Comparison of ENCODE assay signal across 1 cellular context in the genomic region with DNA sequence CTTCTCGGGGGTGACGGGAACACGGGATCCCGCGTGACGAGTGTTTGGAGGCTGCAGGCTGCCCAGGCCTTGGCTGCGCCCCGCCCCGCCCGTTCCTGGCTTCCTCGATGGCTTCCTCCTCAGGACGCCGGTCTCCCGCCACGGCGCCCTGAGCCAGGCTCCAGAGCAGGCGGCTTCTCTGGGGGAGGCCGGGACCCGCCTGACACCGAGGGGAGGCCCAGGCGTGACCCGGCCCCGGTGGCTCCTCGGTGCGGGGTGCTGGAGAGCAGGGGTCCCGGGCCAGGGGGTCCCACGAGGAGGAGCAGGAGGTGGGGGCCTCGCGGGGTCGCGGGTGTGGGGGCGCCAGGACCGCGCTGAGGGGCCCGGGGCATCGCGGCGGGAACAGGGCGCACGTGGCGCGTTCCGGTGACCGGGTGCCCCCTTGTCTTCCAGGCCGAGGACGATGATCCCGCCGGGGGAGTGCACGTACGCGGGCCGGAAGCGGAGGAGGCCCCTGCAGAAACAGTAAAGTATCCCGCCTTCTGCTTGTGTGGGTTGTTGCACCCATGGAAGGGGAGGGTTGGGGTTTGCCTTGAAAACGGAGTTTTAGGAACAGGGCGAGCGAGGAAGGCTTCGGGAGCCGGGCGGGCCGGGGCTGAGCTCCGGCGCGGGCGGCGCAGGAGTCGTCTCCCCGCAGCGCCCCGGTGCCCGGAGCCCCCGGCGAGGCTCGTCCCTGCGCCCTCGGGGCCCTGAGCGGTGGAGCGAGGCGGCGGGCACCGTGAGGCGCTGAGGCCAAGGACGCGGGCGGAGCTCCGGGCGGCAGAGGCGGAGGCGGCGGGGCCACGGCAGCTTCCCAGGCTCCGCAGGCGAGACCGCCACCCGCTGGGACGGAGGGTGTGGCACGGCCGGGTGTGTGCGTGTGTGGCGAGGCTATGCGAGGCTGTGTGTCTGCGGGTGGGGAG.
TF ChIP-seq lines count a peak whose summit lies in the region.

No MANE protein-coding gene starts in this region.

TF ChIP-seq in K562, 482 proteins besides CTCF, POLR2A, EP300 and RAD21 (continued from another document):
- TF ChIP-seq YY1 (IDR thresholded peaks at IDR 0.05; ENCODE audit: borderline replicate concordance in 1 of 3, control insufficient read depth in 1 of 3, extremely low read depth in 1 of 3, insufficient read depth in 3 of 3, insufficient read length in 1 of 3, insufficient replicate concordance in 2 of 3, low read depth in 1 of 3, low read length in 2 of 3) (no peak), MAFG (tag; conservative IDR thresholded peaks at IDR 0.05) (no peak), FOXA3 (CRISPR knock-in tag; conservative IDR thresholded peaks at IDR 0.05 in 1 of 2, IDR thresholded peaks at IDR 0.05 in 1 of 2) (no peak), NFE2 (IDR thresholded peaks at IDR 0.05; ENCODE audit: low read depth) (no peak), ARNT (IDR thresholded peaks at IDR 0.05) (no peak), RCOR1 (IDR thresholded peaks at IDR 0.05; ENCODE audit: borderline replicate concordance in 1 of 2, low read depth in 2 of 2, low read length in 2 of 2) (no peak), ZNF197 (CRISPR knock-in tag; IDR thresholded peaks at IDR 0.05; ENCODE audit: low read depth) (no peak), HDAC1 (IDR thresholded peaks at IDR 0.05) (no peak), ELF4 (CRISPR knock-in tag; IDR thresholded peaks at IDR 0.05) (no peak), NBN (IDR thresholded peaks at IDR 0.05; ENCODE audit: low read depth) (no peak), ZNF41 (CRISPR knock-in tag; conservative IDR thresholded peaks at IDR 0.05) (no peak), HMGN3 (IDR thresholded peaks at IDR 0.05; ENCODE audit: borderline replicate concordance, extremely low read depth, insufficient read length, low read depth, low read length) (no peak)
- TF ChIP-seq, protein P1, sequence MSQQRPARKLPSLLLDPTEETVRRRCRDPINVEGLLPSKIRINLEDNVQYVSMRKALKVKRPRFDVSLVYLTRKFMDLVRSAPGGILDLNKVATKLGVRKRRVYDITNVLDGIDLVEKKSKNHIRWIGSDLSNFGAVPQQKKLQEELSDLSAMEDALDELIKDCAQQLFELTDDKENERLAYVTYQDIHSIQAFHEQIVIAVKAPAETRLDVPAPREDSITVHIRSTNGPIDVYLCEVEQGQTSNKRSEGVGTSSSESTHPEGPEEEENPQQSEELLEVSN (IDR thresholded peaks at IDR 0.05; ENCODE audit: borderline replicate concordance in 1 of 2, extremely low read depth in 1 of 2, insufficient read depth in 1 of 2, insufficient read length in 1 of 2, low read depth in 1 of 2, low read length in 1 of 2, poor library complexity in 1 of 2, severe bottlenecking in 1 of 2), result no peak
- TF ChIP-seq, protein P2, sequence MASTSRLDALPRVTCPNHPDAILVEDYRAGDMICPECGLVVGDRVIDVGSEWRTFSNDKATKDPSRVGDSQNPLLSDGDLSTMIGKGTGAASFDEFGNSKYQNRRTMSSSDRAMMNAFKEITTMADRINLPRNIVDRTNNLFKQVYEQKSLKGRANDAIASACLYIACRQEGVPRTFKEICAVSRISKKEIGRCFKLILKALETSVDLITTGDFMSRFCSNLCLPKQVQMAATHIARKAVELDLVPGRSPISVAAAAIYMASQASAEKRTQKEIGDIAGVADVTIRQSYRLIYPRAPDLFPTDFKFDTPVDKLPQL (IDR thresholded peaks at IDR 0.05; ENCODE audit: extremely low read depth, insufficient read length), result no peak
